ENCODE assay signal across 22 cellular contexts in the genomic region with DNA sequence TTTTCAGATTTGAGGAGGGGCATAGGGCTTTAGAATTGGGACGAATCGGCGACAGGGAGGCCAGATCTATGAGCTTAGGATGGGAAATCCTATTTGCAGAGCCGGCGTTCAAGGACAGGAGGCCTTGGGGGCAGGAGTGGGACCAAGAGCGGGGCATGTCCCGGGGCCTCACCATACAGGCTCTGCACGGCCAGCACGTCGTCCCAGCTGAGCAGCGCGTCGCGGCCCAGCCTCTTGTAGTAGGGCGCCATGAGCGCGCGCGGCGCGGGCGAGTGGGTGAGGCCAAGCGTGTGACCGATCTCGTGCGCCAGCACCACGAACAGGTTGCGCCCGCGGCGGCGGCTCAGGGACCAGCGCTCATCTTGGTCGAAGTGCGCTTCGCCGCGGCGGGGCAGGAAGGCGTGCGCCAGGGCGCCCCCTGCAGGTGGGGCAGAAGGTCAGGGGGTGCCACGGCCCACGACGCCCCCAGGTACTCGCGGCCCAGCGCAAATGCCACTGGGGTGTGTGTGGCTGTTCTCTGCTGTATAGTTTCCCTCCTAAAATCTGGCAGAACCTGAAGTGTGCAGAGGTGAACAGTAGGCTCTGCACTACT. TPM values are rescaled to one million over a fixed set of nuclear protein-coding genes. Genes with fewer than 3 reads are reported as not detected.
DNase-seq lines count a peak whose midpoint lies in the region; ATAC-seq, FAIRE-seq and TF ChIP-seq lines count a peak whose summit lies in the region.
"Had no signal": no experiment of that assay in that cellular context is flagged by ENCODE, and none has a peak within 500 bp of the region (broad histone marks: within the 10 kb centered on the region; RNA-seq: fewer than 3 reads in every experiment).

No MANE protein-coding gene starts in this region.

- H3K9me3 Mint-ChIP-seq in H9: no peaks in the 10 kb centered on the region; a peak in 2 of 5 replicates
- H3K9me3 Mint-ChIP-seq in neural crest cell: no peaks in the 10 kb centered on the region
- H3K9me3 Mint-ChIP-seq: activated T-cell treated with anti-CD3 and anti-CD28 coated beads, Interleukin-2, amount 50 U/mL, for 24 hours; T-helper 1 cell treated with Interleukin-12 subunit alpha and Interleukin-12 subunit beta and Interleukin-4 antibody, amounts not matched to agents 30 μg/mL and 1 μg/mL, for 36 hours had no signal

- H2BK20ac ChIP-seq in H9 (ENCODE audit: low read depth, low read length, poor library complexity, severe bottlenecking): no peak overlapping the region

- no peak overlapping the region for H3K4me3 ChIP-seq in astrocyte of the cerebellum (ENCODE audit: low read depth, low read length)
- H3K4me3 ChIP-seq: heart left ventricle, psoas muscle had no signal

- no peak overlapping the region for H3K23ac ChIP-seq in H9 (ENCODE audit: insufficient read length, low read depth, low read length)

- peaks cover 39% of the 10 kb centered on the region in 2 experiments for H3K4me1 Mint-ChIP-seq in H9
- H3K4me1 Mint-ChIP-seq in neural crest cell: peaks cover 49% of the 10 kb centered on the region

- no peak overlapping the region for H2BK15ac ChIP-seq in H9 (ENCODE audit: low read depth, low read length)

- H3K4me3 Mint-ChIP-seq in H9: no peak overlapping the region
- H3K4me3 Mint-ChIP-seq in neural crest cell: no peak overlapping the region
- H3K4me3 Mint-ChIP-seq: activated CD4-positive, alpha-beta T cell treated with anti-CD3 and anti-CD28 coated beads for 36 hours; activated T-cell treated with anti-CD3 and anti-CD28 coated beads, Interleukin-2, amount 50 U/mL, for 24 hours; T-helper 1 cell treated with Interleukin-12 subunit alpha and Interleukin-12 subunit beta and Interleukin-4 antibody, amounts not matched to agents 30 μg/mL and 1 μg/mL, for 36 hours had no signal

- H3K27me3 ChIP-seq in H9 (ENCODE audit: insufficient read depth, low read length): no peaks in the 10 kb centered on the region
- H3K27me3 ChIP-seq: heart left ventricle had no signal

- no peak overlapping the region for H2BK120ac ChIP-seq in H9 (ENCODE audit: low read depth, low read length, poor library complexity, severe bottlenecking)

- FAIRE-seq in D721Med (lab: Jason Lieb, UNC): no peak
- FAIRE-seq: HTR-8/SVneo had no signal

- H2BK5ac ChIP-seq in H9 (ENCODE audit: insufficient read length, low read length): no peak overlapping the region

- ATAC-seq in HG02798 (IDR thresholded peaks at IDR 0.05; ENCODE audit: poor library complexity, unreplicated experiment): no peak
- ATAC-seq: activated CD4-positive, alpha-beta T cell treated with anti-CD3 and anti-CD28 coated beads for 36 hours; heart left ventricle; psoas muscle had no signal

- H3K27ac ChIP-seq in H9 (ENCODE audit: insufficient read length, low read depth, low read length): no peak overlapping the region
- H3K27ac ChIP-seq: epithelial cell of prostate, heart left ventricle, psoas muscle had no signal

- H3K27ac Mint-ChIP-seq in H9 (no peak overlapping the region), neural crest cell (ENCODE audit: unreplicated experiment) (no peak overlapping the region)
- H3K27ac Mint-ChIP-seq: activated CD4-positive, alpha-beta T cell treated with anti-CD3 and anti-CD28 coated beads for 36 hours; activated T-cell treated with anti-CD3 and anti-CD28 coated beads, Interleukin-2, amount 50 U/mL, for 24 hours; T-helper 1 cell treated with Interleukin-12 subunit alpha and Interleukin-12 subunit beta and Interleukin-4 antibody, amounts not matched to agents 30 μg/mL and 1 μg/mL, for 36 hours had no signal

- H3K4me2 ChIP-seq in H9 (ENCODE audit: insufficient read depth, insufficient read length, low read length): no peak overlapping the region

- no peak overlapping the region for H3K9ac ChIP-seq in H9 (ENCODE audit: extremely low read depth, insufficient read length, low read length)

- no peak for DNase-seq in D721Med (ENCODE audit: insufficient read length, low spot score)
- DNase-seq in H9: no peak
- DNase-seq in astrocyte of the cerebellum (ENCODE audit: low read depth): no peak
- no peak for DNase-seq in neural crest cell (ENCODE audit: low read depth, low spot score)
- no peak for DNase-seq in NCI-H1436 (lab: John Stamatoyannopoulos, UW)
- DNase-seq in NOMO-1 treated with dmso at 0.1 percent for 144 hours (lab: John Stamatoyannopoulos, UW; ENCODE audit: unreplicated experiment): no peak
- no peak for DNase-seq in occipital lobe (lab: John Stamatoyannopoulos, UW)
- DNase-seq: activated CD4-positive, alpha-beta T cell treated with anti-CD3 and anti-CD28 coated beads for 36 hours; activated T-cell treated with anti-CD3 and anti-CD28 coated beads, Interleukin-2, amount 50 U/mL, for 24 hours; C1 segment of cervical spinal cord; DMS79; heart left ventricle; NCI-H1105 treated with DMSO at 0.1 percent for 48 hours; NCI-H446 treated with DMSO at 0.1 percent for 48 hours; psoas muscle; stimulated activated CD4-positive, alpha-beta T cell treated with anti-CD3 and anti-CD28 coated beads, Interleukin-15, amount 100 ng/mL, for 24 hours; substantia nigra had no signal

- H3K23me2 ChIP-seq in H9 (ENCODE audit: insufficient read length, low read depth, low read length, poor library complexity, severe bottlenecking): no peaks in the 10 kb centered on the region

- peak; percentile 5 for TF ChIP-seq CTCF in D721Med (IDR thresholded peaks at IDR 0.05; ENCODE audit: insufficient read depth, missing control alignments)
- TF ChIP-seq CTCF in H9 (conservative IDR thresholded peaks at IDR 0.05): peak; percentile 63
- TF ChIP-seq CTCF in astrocyte of the cerebellum (IDR thresholded peaks at IDR 0.05; ENCODE audit: low read depth, low read length, missing control alignments): peak; percentile 16
- peak; percentile 39 for TF ChIP-seq CTCF in neural crest cell (conservative IDR thresholded peaks at IDR 0.05)

- peaks cover 6% of the 10 kb centered on the region; the same call in 1 of the 2 replicates for H3K4me1 ChIP-seq in H9 (ENCODE audit: insufficient read depth, low read length)
- H3K4me1 ChIP-seq: psoas muscle had no signal

- H3K18ac ChIP-seq in H9 (ENCODE audit: insufficient read length, low read depth, low read length): no peak overlapping the region

- no peak overlapping the region for H4K91ac ChIP-seq in H9 (ENCODE audit: insufficient read length, low read depth, low read length)

- H4K20me1 ChIP-seq in H9 (ENCODE audit: control insufficient read depth, insufficient read depth, insufficient read length): no peaks in the 10 kb centered on the region

- no peak overlapping the region for H3K56ac ChIP-seq in H9 (ENCODE audit: insufficient read length, low read depth, low read length)

- no CpG with 5 or more reads among the region's 48 CpGs for WGBS in H9 (ENCODE audit: extremely low coverage, insufficient read length, low lambda C conversion rate)

- no peak overlapping the region for H3K4ac ChIP-seq in H9 (ENCODE audit: low read depth, low read length)

- no peaks in the 10 kb centered on the region for H3K9me3 ChIP-seq in H9 (ENCODE audit: control insufficient read depth, low read depth, low read length)
- H3K9me3 ChIP-seq: heart left ventricle, psoas muscle had no signal

- no peak overlapping the region for H4K8ac ChIP-seq in H9 (replicated peaks; ENCODE audit: insufficient read length, low read depth, low read length)

- no peak overlapping the region for H3T11ph ChIP-seq in H9 (ENCODE audit: low read length)

- no peak overlapping the region for H3K14ac ChIP-seq in H9 (ENCODE audit: insufficient read depth, low read length)

- no peak overlapping the region for H2AFZ ChIP-seq in H9 (ENCODE audit: low read length)

- H3K27me3 Mint-ChIP-seq in H9 (ENCODE audit: low read depth) (peaks cover 17% of the 10 kb centered on the region), neural crest cell (ENCODE audit: low read depth) (no peaks in the 10 kb centered on the region)
- H3K27me3 Mint-ChIP-seq: activated CD4-positive, alpha-beta T cell treated with anti-CD3 and anti-CD28 coated beads for 36 hours had no signal

- no peak overlapping the region for H2AK5ac ChIP-seq in H9 (ENCODE audit: insufficient read length, low read length)

- no peaks in the 10 kb centered on the region; a peak in 1 of 7 replicates for H3K36me3 Mint-ChIP-seq in H9 (ENCODE audit: insufficient read depth in 1 of 3, low read depth in 3 of 3)
- no peaks in the 10 kb centered on the region for H3K36me3 Mint-ChIP-seq in neural crest cell (ENCODE audit: low read depth)

- H3K79me2 ChIP-seq in H9 (ENCODE audit: insufficient read depth, low read length): no peaks in the 10 kb centered on the region

- H3K79me1 ChIP-seq in H9 (ENCODE audit: insufficient read depth, low read depth, low read length, poor library complexity, severe bottlenecking): no peaks in the 10 kb centered on the region

- no peak overlapping the region for H4K5ac ChIP-seq in H9 (ENCODE audit: insufficient read length, low read depth, low read length)

- H2BK12ac ChIP-seq in H9 (ENCODE audit: insufficient read length, low read depth, low read length): no peak overlapping the region

- in situ Hi-C loops in astrocyte of the cerebellum (cut with HindIII; ENCODE audit: low sequenced_read_pairs): no loop called here

RNA-seq across cellular contexts. Expression of a gene that starts 9.3 kb away (rescaled TPM):
- total RNA-seq in H9 (2021) (not detected in 2 replicates), neural crest cell (0.23 TPM in 1 of 2 replicates, not detected in the other), occipital lobe (not detected)
- total RNA-seq: activated CD4-positive, alpha-beta T cell treated with anti-CD3 and anti-CD28 coated beads for 36 hours; heart left ventricle; mucosa of gallbladder; psoas muscle had no signal

RNA-seq across cellular contexts. Expression of a gene that starts 17.0 kb away (rescaled TPM):
- total RNA-seq in H9 (2021): not detected in 2 replicates
- 0.12 and 0.16 TPM in 2 replicates for total RNA-seq in neural crest cell
- total RNA-seq in occipital lobe: 0.16 TPM
- total RNA-seq: mucosa of gallbladder had no signal

RNA-seq across cellular contexts. Expression of a gene that starts 25.4 kb away (rescaled TPM):
- not detected in 2 replicates for total RNA-seq in H9 (2021)
- total RNA-seq in neural crest cell: 0.68 and 0.71 TPM in 2 replicates
- 8.9 TPM for total RNA-seq in occipital lobe

RNA-seq across cellular contexts. Expression of a gene that starts 38.6 kb away (rescaled TPM):
- 15.0 and 15.9 TPM in 2 replicates for total RNA-seq in H9 (2021)
- 31.7 and 33.8 TPM in 2 replicates for total RNA-seq in neural crest cell
- 5.1 TPM for total RNA-seq in occipital lobe

RNA-seq across cellular contexts. Expression of a gene that starts 39.3 kb away (rescaled TPM):
- total RNA-seq in H9 (2021): 290 and 304 TPM in 2 replicates
- 300 and 320 TPM in 2 replicates for total RNA-seq in neural crest cell
- total RNA-seq in occipital lobe: 72.8 TPM

Comparison
In these comparisons a context has a peak if more than half of its experiments do, and no peak if none do; other contexts are left out.
1. CTCF ChIP-seq: peak in every context shown above with its lines; median percentile 63 in H9; 39 in neural crest cell; 16 in astrocyte of the cerebellum; 5 in D721Med.